ENCODE assay signal across 30 cellular contexts in the genomic region with DNA sequence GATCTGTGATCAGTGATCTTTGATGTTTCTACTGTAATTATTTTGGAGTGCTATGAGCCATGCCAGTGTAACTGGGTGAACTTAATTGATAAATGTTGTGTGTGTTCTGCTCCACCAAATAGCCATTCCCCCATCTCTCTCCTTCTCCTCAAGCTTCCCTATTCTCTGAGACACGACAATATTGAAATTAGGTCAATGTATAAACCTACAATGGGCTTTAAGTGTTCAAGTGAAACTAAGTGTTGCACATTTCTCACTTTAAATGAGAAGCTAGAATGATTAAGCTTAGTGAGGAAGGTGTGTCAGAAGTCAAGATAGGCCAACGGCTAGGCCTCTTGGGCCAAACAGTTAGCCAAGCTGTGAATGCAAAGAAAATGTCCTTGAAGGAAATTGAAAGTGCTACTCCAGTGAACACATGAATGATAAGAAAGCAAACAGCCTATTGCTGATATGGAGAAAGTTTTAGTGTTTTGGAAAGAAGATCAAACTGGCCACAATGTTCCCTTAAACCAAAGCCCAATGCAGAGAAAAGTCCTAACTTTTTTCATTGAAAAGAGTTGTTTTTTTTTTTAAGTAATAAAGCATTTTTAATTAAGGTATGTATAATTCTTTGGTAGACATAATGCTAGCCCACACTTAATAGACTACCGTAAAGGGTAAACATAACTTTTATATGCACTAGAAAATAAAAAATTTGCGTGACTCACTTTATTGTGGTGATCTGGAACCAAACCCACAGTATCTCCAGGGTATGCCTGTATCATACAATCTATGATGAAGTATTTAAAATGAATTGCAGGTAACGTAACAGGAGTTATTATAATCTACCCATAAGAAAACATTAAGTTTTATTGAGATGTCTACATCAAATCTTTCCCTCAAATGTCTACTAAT. TPM values are rescaled to one million over a fixed set of nuclear protein-coding genes. Genes with fewer than 3 reads are reported as not detected.
DNase-seq lines count a peak whose midpoint lies in the region; ATAC-seq, FAIRE-seq and TF ChIP-seq lines count a peak whose summit lies in the region.
"Had no signal": no experiment of that assay in that cellular context is flagged by ENCODE, and none has a peak within 500 bp of the region (broad histone marks: within the 10 kb centered on the region; RNA-seq: fewer than 3 reads in every experiment).

No MANE protein-coding gene starts in this region.

- peak overlapping the region; percentile 55 for H3K27ac ChIP-seq in ACC112 (ENCODE audit: low read depth, low read length)
- H3K27ac ChIP-seq in body of pancreas = peak overlapping the region in 2 of 4 donors; percentile 43 to 65
- peak overlapping the region in 1 of 2 donors; percentile 3 for H3K27ac ChIP-seq in small intestine (ENCODE audit: low read depth in 1 of 2, low read length in 1 of 2)
- H3K27ac ChIP-seq: BLaER1 treated with 17β-estradiol and CSF1 and Interleukin-3, amounts not matched to agents 10 nM and 100 nM; KMS-11 had no signal

- H3K27me3 ChIP-seq in ACC112 (ENCODE audit: insufficient read depth, low read length) (no peaks in the 10 kb centered on the region), body of pancreas (no peaks in the 10 kb centered on the region), small intestine (ENCODE audit: control insufficient read depth in 2 of 2, insufficient read depth in 2 of 2, low read length in 2 of 2) (no peaks in the 10 kb centered on the region)
- H3K27me3 ChIP-seq: BLaER1 treated with 17β-estradiol and CSF1 and Interleukin-3, amounts not matched to agents 10 nM and 100 nM had no signal

- H3K9me3 ChIP-seq in body of pancreas = no peaks in the 10 kb centered on the region
- H3K9me3 ChIP-seq in small intestine (ENCODE audit: control insufficient read depth, low read depth) = no peaks in the 10 kb centered on the region
- H3K9me3 ChIP-seq: BLaER1 treated with 17β-estradiol and CSF1 and Interleukin-3, amounts not matched to agents 10 nM and 100 nM had no signal

- 39 to 59% methylated on average over 5 of the region's 5 CpGs for WGBS in body of pancreas, 2 donors
- 18 to 60% (median 30%) methylated on average over 5 of the region's 5 CpGs for WGBS in small intestine, 3 donors

- intact Hi-C loops in body of pancreas (cut with DNase I) = no loop called here

- TF ChIP-seq POLR2A in body of pancreas (IDR thresholded peaks at IDR 0.05) = no peak

- no peak overlapping the region for H3K4me3 ChIP-seq in ACC112 (ENCODE audit: low read depth, low read length)
- H3K4me3 ChIP-seq in body of pancreas = no peak overlapping the region
- H3K4me3 ChIP-seq in small intestine (ENCODE audit: low read depth in 1 of 2, low read length in 2 of 2) = no peak overlapping the region
- H3K4me3 ChIP-seq: BLaER1 treated with 17β-estradiol and CSF1 and Interleukin-3, amounts not matched to agents 10 nM and 100 nM had no signal

- H3K4me1 ChIP-seq in ACC112 (ENCODE audit: control insufficient read depth, insufficient read depth, low read length, unreplicated experiment) (peaks cover 22% of the 10 kb centered on the region), body of pancreas (peaks cover 25% of the 10 kb centered on the region), small intestine (ENCODE audit: control insufficient read depth in 2 of 2, insufficient read depth in 1 of 2, low read depth in 1 of 2, low read length in 1 of 2) (peaks cover 1 to 2% of the 10 kb centered on the region in 2 donors)

- FAIRE-seq in small intestine (lab: Jason Lieb, UNC) = peak; percentile 44
- FAIRE-seq: D721Med, GM18507 had no signal

- DNase-seq in OCI-M1 (lab: John Stamatoyannopoulos, UW) = peak; percentile 76
- DNase-seq in body of pancreas = no peak
- DNase-seq in small intestine = peak; percentile 84
- DNase-seq in NCI-H1417 (lab: John Stamatoyannopoulos, UW) = no peak
- no peak for DNase-seq in NCI-H2196 (lab: John Stamatoyannopoulos, UW; ENCODE audit: unreplicated experiment)
- DNase-seq: AML-193; CD4-positive, alpha-beta T cell; DMS53; GOT3; HCEC 1CT; IMR-90; NCI-H1092; NCI-H1436; NCI-H187; NCI-H2081 treated with DMSO at 0.1 percent for 48 hours; NCI-H2171 treated with DMSO at 0.1 percent for 48 hours; NCI-H524; NCI-H748 treated with DMSO at 0.1 percent for 48 hours; NK-92 treated with Interleukin-12 subunit alpha and Interleukin-12 subunit beta, amount 100 ng/mL, for 24 hours; RPMI8226; SHP77 treated with DMSO at 0.1 percent for 48 hours had no signal

- H3K79me2 ChIP-seq in ACC112 (ENCODE audit: control insufficient read depth, insufficient read depth, low read length, unreplicated experiment) = no peaks in the 10 kb centered on the region

- H2AFZ ChIP-seq in ACC112 (ENCODE audit: low read length, unreplicated experiment) = peak overlapping the region; percentile 15

- H3K36me3 ChIP-seq in ACC112 (ENCODE audit: insufficient read depth, low read length) (no peaks in the 10 kb centered on the region), body of pancreas (replicated peaks in 1 of 2; ENCODE audit: insufficient read depth in 1 of 2, low read depth in 2 of 2) (no peaks in the 10 kb centered on the region), small intestine (ENCODE audit: control insufficient read depth in 2 of 2, insufficient read depth in 2 of 2, low read length in 2 of 2) (no peaks in the 10 kb centered on the region)
- H3K36me3 ChIP-seq: BLaER1 treated with 17β-estradiol and CSF1 and Interleukin-3, amounts not matched to agents 10 nM and 100 nM had no signal

- ATAC-seq in body of pancreas = peak; percentile 38
- ATAC-seq in esophagus mucosa = no peak

- TF ChIP-seq CTCF in body of pancreas (IDR thresholded peaks at IDR 0.05) = no peak

RNA-seq across cellular contexts. Expression of a gene that starts 42.5 kb away (rescaled TPM):
- total RNA-seq in body of pancreas = 100 to 1,000 TPM in 1 of 2 donors, 10 to 100 TPM in 1; 87.7 to 184 TPM
- polyA plus RNA-seq in small intestine = 100 to 1,000 TPM; 201 to 828 (median 310) TPM
- total RNA-seq in esophagus mucosa = 3.3 TPM
- total RNA-seq: A172, Daoy, G401, IMR-90 had no signal
- polyA plus RNA-seq: IMR-90 had no signal

Comparison
In these comparisons a context has a peak if more than half of its experiments do, and no peak if none do; other contexts are left out.
1. DNase-seq: peak in OCI-M1 (single experiment) and small intestine (single experiment); none in body of pancreas (0 of 4), NCI-H1417 (0 of 3) and NCI-H2196 (single experiment).
2. RNA of a gene that starts 42.5 kb away (total RNA-seq): 87.7 to 184 TPM in body of pancreas; 3.3 TPM in esophagus mucosa (single experiment); every median in the first group is over 10 times any median in the second.